ENCODE assay signal across 33 cellular contexts in the genomic region with DNA sequence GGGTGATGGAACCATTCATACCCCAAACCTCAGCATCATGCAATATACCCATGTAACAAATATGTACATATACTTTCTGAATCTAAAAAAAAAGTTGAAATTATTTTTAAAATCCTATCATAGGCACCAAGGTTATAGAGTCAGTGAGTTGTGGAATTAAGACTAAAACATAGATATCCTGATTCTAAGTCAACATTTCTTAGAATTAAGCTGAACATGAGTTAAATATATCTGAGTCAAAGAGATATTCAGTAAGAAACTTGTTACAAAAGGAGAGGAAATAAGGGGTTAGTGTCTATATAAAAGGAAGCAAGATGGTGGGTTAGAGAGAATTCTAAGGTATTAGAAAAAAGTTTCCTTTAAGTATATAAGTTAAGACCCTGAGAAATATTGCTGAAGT.
"Had no signal": no experiment of that assay in that cellular context is flagged by ENCODE, and none has a peak within 500 bp of the region (broad histone marks: within the 10 kb centered on the region; RNA-seq: fewer than 3 reads in every experiment).

No MANE protein-coding gene starts in this region.

- H3K36me3 Mint-ChIP-seq: activated naive CD4-positive, alpha-beta T cell treated with anti-CD3 and anti-CD28 coated beads, Interleukin-2, amount 10 ng/mL, durations not matched to agents 7 days and 5 days; activated naive CD4-positive, alpha-beta T cell treated with anti-CD3 and anti-CD28 coated beads, Interleukin-2, amount 50 U/mL, for 24 hours; activated naive CD8-positive, alpha-beta T cell treated with anti-CD3 and anti-CD28 coated beads for 36 hours; activated naive CD8-positive, alpha-beta T cell treated with anti-CD3 and anti-CD28 coated beads, Interleukin-2, amount 10 ng/mL, durations not matched to agents 7 days and 5 days; brain had no signal

- H3K4me1 Mint-ChIP-seq: activated naive CD4-positive, alpha-beta T cell treated with anti-CD3 and anti-CD28 coated beads, Interleukin-2, amount 10 ng/mL, durations not matched to agents 7 days and 5 days; activated naive CD4-positive, alpha-beta T cell treated with anti-CD3 and anti-CD28 coated beads, Interleukin-2, amount 50 U/mL, for 24 hours; activated naive CD8-positive, alpha-beta T cell treated with anti-CD3 and anti-CD28 coated beads for 36 hours; activated naive CD8-positive, alpha-beta T cell treated with anti-CD3 and anti-CD28 coated beads, Interleukin-2, amount 10 ng/mL, durations not matched to agents 7 days and 5 days; activated naive CD8-positive, alpha-beta T cell treated with anti-CD3 and anti-CD28 coated beads, Interleukin-2, amount 50 U/mL, for 24 hours; activated T-helper 17 cell treated with anti-CD3 and anti-CD28 coated beads, Interleukin-2, amount 50 U/mL, for 72 hours; central memory CD8-positive, alpha-beta T cell had no signal

- ATAC-seq: activated naive CD4-positive, alpha-beta T cell treated with anti-CD3 and anti-CD28 coated beads, Interleukin-2, amount 50 U/mL, for 72 hours; activated naive CD8-positive, alpha-beta T cell treated with anti-CD3 and anti-CD28 coated beads, Interleukin-2, amount 50 U/mL, for 24 hours; activated T-cell treated with anti-CD3 and anti-CD28 coated beads, Interleukin-2, amount 50 U/mL, for 4 hours; activated T-helper 17 cell treated with anti-CD3 and anti-CD28 coated beads, Interleukin-2, amount 50 U/mL, for 72 hours; body of pancreas had no signal

- DNase-seq: activated effector memory CD4-positive, alpha-beta T cell treated with anti-CD3 and anti-CD28 coated beads, Interleukin-2, amount 50 U/mL, for 16 hours; activated effector memory CD4-positive, alpha-beta T cell treated with Interleukin-2 at 50 U/mL for 16 hours; activated gamma-delta T cell; activated gamma-delta T cell treated with Interleukin-2 at 50 U/mL for 16 hours; activated naive CD4-positive, alpha-beta T cell; activated naive CD4-positive, alpha-beta T cell treated with anti-CD3 and anti-CD28 coated beads for 36 hours; activated naive CD4-positive, alpha-beta T cell treated with anti-CD3 and anti-CD28 coated beads, Interleukin-2, amount 10 ng/mL, durations not matched to agents 7 days and 5 days; activated naive CD4-positive, alpha-beta T cell treated with anti-CD3 and anti-CD28 coated beads, Interleukin-2, amount 50 U/mL, for 16 hours; activated naive CD4-positive, alpha-beta T cell treated with Interleukin-2 at 50 U/mL for 16 hours; activated naive CD8-positive, alpha-beta T cell treated with anti-CD3 and anti-CD28 coated beads for 36 hours; activated naive CD8-positive, alpha-beta T cell treated with anti-CD3 and anti-CD28 coated beads, Interleukin-2, amount 10 ng/mL, durations not matched to agents 7 days and 5 days; activated naive CD8-positive, alpha-beta T cell treated with anti-CD3 and anti-CD28 coated beads, Interleukin-2, amount 50 U/mL, for 24 hours; activated T-cell treated with anti-CD3 and anti-CD28 coated beads, Interleukin-2, amount 50 U/mL, for 1 hour; activated T-cell treated with anti-CD3 and anti-CD28 coated beads, Interleukin-2, amount 50 U/mL, for 4 hours; activated T-cell treated with anti-CD3 and anti-CD28 coated beads, Interleukin-2, amount 50 U/mL, for 48 hours; adrenal gland; amniotic stem cell; amygdala; anterior cingulate cortex; aorta; body of pancreas; brain microvascular endothelial cell; caudate nucleus; central memory CD4-positive, alpha-beta T cell; cerebellar nuclear complex had no signal

- H3K4me3 Mint-ChIP-seq: activated naive CD4-positive, alpha-beta T cell treated with anti-CD3 and anti-CD28 coated beads for 36 hours; activated naive CD4-positive, alpha-beta T cell treated with anti-CD3 and anti-CD28 coated beads, Interleukin-2, amount 10 ng/mL, durations not matched to agents 7 days and 5 days; activated naive CD4-positive, alpha-beta T cell treated with anti-CD3 and anti-CD28 coated beads, Interleukin-2, amount 50 U/mL, for 24 hours; activated naive CD8-positive, alpha-beta T cell; activated naive CD8-positive, alpha-beta T cell treated with anti-CD3 and anti-CD28 coated beads for 36 hours; activated naive CD8-positive, alpha-beta T cell treated with anti-CD3 and anti-CD28 coated beads, Interleukin-2, amount 10 ng/mL, durations not matched to agents 7 days and 5 days; activated naive CD8-positive, alpha-beta T cell treated with anti-CD3 and anti-CD28 coated beads, Interleukin-2, amount 50 U/mL, for 24 hours; activated T-cell treated with anti-CD3 and anti-CD28 coated beads, Interleukin-2, amount 50 U/mL, for 4 hours; activated T-helper 1 cell treated with anti-CD3 and anti-CD28 coated beads, Interleukin-12 subunit alpha, Interleukin-12 subunit beta, Interleukin-2, Interleukin-4 antibody, amounts not matched to agents 30 ng/mL and 10 ng/mL and 1 ng/mL, durations not matched to agents 14 hours and 24 hours and 36 hours; activated T-helper 17 cell treated with anti-CD3 and anti-CD28 coated beads, Interleukin-2, amount 50 U/mL, for 72 hours; brain; central memory CD8-positive, alpha-beta T cell had no signal

- H3K27ac Mint-ChIP-seq: activated naive CD4-positive, alpha-beta T cell treated with anti-CD3 and anti-CD28 coated beads for 36 hours; activated naive CD4-positive, alpha-beta T cell treated with anti-CD3 and anti-CD28 coated beads, Interleukin-2, amount 10 ng/mL, durations not matched to agents 7 days and 5 days; activated naive CD8-positive, alpha-beta T cell; activated naive CD8-positive, alpha-beta T cell treated with anti-CD3 and anti-CD28 coated beads for 36 hours; activated naive CD8-positive, alpha-beta T cell treated with anti-CD3 and anti-CD28 coated beads, Interleukin-2, amount 10 ng/mL, durations not matched to agents 7 days and 5 days; activated naive CD8-positive, alpha-beta T cell treated with anti-CD3 and anti-CD28 coated beads, Interleukin-2, amount 50 U/mL, for 24 hours; activated T-helper 1 cell treated with anti-CD3 and anti-CD28 coated beads, Interleukin-12 subunit alpha, Interleukin-12 subunit beta, Interleukin-2, Interleukin-4 antibody, amounts not matched to agents 30 ng/mL and 10 ng/mL and 1 ng/mL, durations not matched to agents 14 hours and 24 hours and 36 hours; activated T-helper 17 cell treated with anti-CD3 and anti-CD28 coated beads, Interleukin-2, amount 50 U/mL, for 72 hours; activated T-helper 2 cell treated with anti-CD3 and anti-CD28 coated beads, Interferon-gamma antibody, Interleukin-2, Interleukin-4, amounts not matched to agents 10 μg/mL and 5 μg/mL and 100 μg/mL, durations not matched to agents 14 hours and 24 hours and 36 hours; brain had no signal

- H3K27me3 Mint-ChIP-seq: activated naive CD4-positive, alpha-beta T cell treated with anti-CD3 and anti-CD28 coated beads, Interleukin-2, amount 50 U/mL, for 24 hours; activated naive CD8-positive, alpha-beta T cell treated with anti-CD3 and anti-CD28 coated beads for 36 hours; activated naive CD8-positive, alpha-beta T cell treated with anti-CD3 and anti-CD28 coated beads, Interleukin-2, amount 10 ng/mL, durations not matched to agents 7 days and 5 days; activated naive CD8-positive, alpha-beta T cell treated with anti-CD3 and anti-CD28 coated beads, Interleukin-2, amount 50 U/mL, for 24 hours; activated T-helper 17 cell treated with anti-CD3 and anti-CD28 coated beads, Interleukin-2, amount 50 U/mL, for 72 hours; central memory CD8-positive, alpha-beta T cell had no signal
